Comparison of ENCODE assay signal across 22 cellular contexts in genomic region chr15:63308947-63309346, GRCh38.
"Had no signal": no experiment of that assay in that cellular context is flagged by ENCODE, and none has a peak within 500 bp of the region (broad histone marks: within the 10 kb centered on the region; RNA-seq: fewer than 3 reads in every experiment).

No MANE protein-coding gene starts in this region.

- H3K27ac ChIP-seq: colonic mucosa, hepatocyte, sigmoid colon, stomach, suprapubic skin, tibial nerve had no signal

- DNase-seq: activated CD8-positive, alpha-beta memory T cell treated with anti-CD3 and anti-CD28 coated beads for 24 hours; activated CD8-positive, alpha-beta memory T cell treated with anti-CD3 and anti-CD28 coated beads, Interleukin-2, amount 50 U/mL, for 4 hours; activated naive CD4-positive, alpha-beta T cell treated with Interleukin-2 at 50 U/mL for 16 hours; activated naive CD8-positive, alpha-beta T cell treated with anti-CD3 and anti-CD28 coated beads for 36 hours; activated T-cell treated with anti-CD3 and anti-CD28 coated beads, Interleukin-2, amount 50 U/mL, for 4 hours; colonic mucosa; endodermal cell; glutamatergic neuron; immature natural killer cell; kidney glomerular epithelial cell; left ventricle myocardium superior; nephron progenitor cell; occipital lobe; sigmoid colon; stimulated activated CD4-positive, alpha-beta T cell treated with anti-CD3 and anti-CD28 coated beads, Interleukin-15, amount 100 ng/mL, for 24 hours; stomach; T-helper 1 cell had no signal

- H3K4me2 ChIP-seq: hepatocyte, smooth muscle cell had no signal

- H3K4me3 ChIP-seq: colonic mucosa, hepatocyte, sigmoid colon, smooth muscle cell, stomach, suprapubic skin, tibial nerve had no signal

- H3K4me1 ChIP-seq: colonic mucosa, sigmoid colon, stomach, tibial nerve had no signal

- ATAC-seq: activated T-cell treated with anti-CD3 and anti-CD28 coated beads, Interleukin-2, amount 50 U/mL, for 4 hours; left ventricle myocardium superior; stimulated activated memory B cell treated with anti-CD40 and anti-IgM and Interleukin-4, amounts not matched to agents 10 μg/mL and 1 μg/mL and 100 μg/mL, for 72 hours had no signal

- H3K9me3 ChIP-seq: colonic mucosa, sigmoid colon, stomach, suprapubic skin, tibial nerve had no signal

- H3K36me3 ChIP-seq: colonic mucosa had no signal

- H3K27me3 ChIP-seq: colonic mucosa, hepatocyte, sigmoid colon, stomach, suprapubic skin, tibial nerve had no signal

- H3K79me2 ChIP-seq: hepatocyte had no signal

- H2AFZ ChIP-seq: hepatocyte had no signal
